In genomic region chr2:43408784-43409160, GRCh38 we compare ENCODE assay signal across 28 cellular contexts.
DNase-seq lines count a peak whose midpoint lies in the region; ATAC-seq, FAIRE-seq and TF ChIP-seq lines count a peak whose summit lies in the region.
"Had no signal": no experiment of that assay in that cellular context is flagged by ENCODE, and none has a peak within 500 bp of the region (broad histone marks: within the 10 kb centered on the region; RNA-seq: fewer than 3 reads in every experiment).

No MANE protein-coding gene starts in this region.

- no peak overlapping the region for H2AFZ ChIP-seq in Karpas-422 (ENCODE audit: low read length)

- CTCF ChIA-PET in activated B cell treated with CpG ODN at 0.5 μM for 24 hours (lab: Charles Lee), result interaction anchor here (0.8 to 2.0 kb wide), 3 partner anchors 18 to 76 kb away, joined by 3 to 5 read pairs (median 4); no protein-coding TSS in a partner anchor

- peaks cover 6% of the 10 kb centered on the region for H3K36me3 Mint-ChIP-seq in activated B cell treated with CpG ODN at 0.5 μM for 24 hours (ENCODE audit: low read depth)

- FAIRE-seq in GM19239 (lab: Jason Lieb, UNC), result peak; percentile 70

- H3K27me3 Mint-ChIP-seq in activated B cell treated with CpG ODN at 0.5 μM for 24 hours, result no peaks in the 10 kb centered on the region
- H3K27me3 Mint-ChIP-seq: activated naive CD8-positive, alpha-beta T cell treated with anti-CD3 and anti-CD28 coated beads for 36 hours; CD4-positive, CD25-positive, alpha-beta regulatory T cell; stimulated activated naive B cell treated with anti-CD40 and anti-IgM and Interleukin-4, amounts not matched to agents 10 μg/mL and 1 μg/mL and 100 μg/mL, for 72 hours had no signal

- peak; percentile 7 for ATAC-seq in activated B cell treated with CpG ODN at 0.5 μM for 24 hours (ENCODE audit: low read depth)
- ATAC-seq: activated CD8-positive, alpha-beta T cell treated with anti-CD3 and anti-CD28 coated beads, Interleukin-2, amount 10 ng/mL, durations not matched to agents 7 days and 5 days; foreskin keratinocyte had no signal

- 0 out of 2 replicates have a peak, but pooled peaks cover 5% of the 10 kb centered on the region for H3K36me3 ChIP-seq in Karpas-422 (ENCODE audit: insufficient read depth, low read length)
- peaks cover 0 to under 1% (median 0%) of the 10 kb centered on the region in 6 donors for H3K36me3 ChIP-seq in spleen
- H3K36me3 ChIP-seq: cardiac muscle cell, heart right ventricle, right lobe of liver, upper lobe of right lung had no signal

- intact Hi-C loops in activated B cell treated with CpG ODN at 0.5 μM for 24 hours (cut with micrococcal nuclease), result loop anchor here (1.0 to 10.0 kb wide), 3 partner anchors 18 to 274 kb away; no protein-coding TSS in a partner anchor
- intact Hi-C loops in spleen (cut with DNase I; ENCODE audit: low total_unique reads), result no loop called here

- H3K9me3 Mint-ChIP-seq in activated B cell treated with CpG ODN at 0.5 μM for 24 hours, result no peaks in the 10 kb centered on the region
- H3K9me3 Mint-ChIP-seq: activated naive CD8-positive, alpha-beta T cell treated with anti-CD3 and anti-CD28 coated beads for 36 hours; CD4-positive, CD25-positive, alpha-beta regulatory T cell; endodermal cell; stimulated activated naive B cell treated with anti-CD40 and anti-IgM and Interleukin-4, amounts not matched to agents 10 μg/mL and 1 μg/mL and 100 μg/mL, for 72 hours; T-helper 1 cell treated with Interleukin-12 subunit alpha and Interleukin-12 subunit beta and Interleukin-4 antibody, amounts not matched to agents 30 μg/mL and 1 μg/mL, for 36 hours had no signal

- H3K4me1 Mint-ChIP-seq in activated B cell treated with CpG ODN at 0.5 μM for 24 hours, result peaks cover 27% of the 10 kb centered on the region
- H3K4me1 Mint-ChIP-seq: activated naive CD8-positive, alpha-beta T cell treated with anti-CD3 and anti-CD28 coated beads for 36 hours had no signal

- H3K9ac ChIP-seq in Karpas-422 (ENCODE audit: low read length), result no peak overlapping the region
- H3K9ac ChIP-seq: SK-N-SH had no signal

- DNase-seq in GM19239 (ENCODE audit: insufficient read length, low spot score) (no peak), Karpas-422 (no peak), activated B cell treated with CpG ODN at 0.5 μM for 24 hours (no peak), spleen (no peak), CD1c-positive myeloid dendritic cell (ENCODE audit: extremely low spot score) (no peak), GM19238 (ENCODE audit: insufficient read length, low spot score) (no peak), NOMO-1 treated with DMSO at 0.1 percent for 48 hours (lab: John Stamatoyannopoulos, UW; ENCODE audit: unreplicated experiment) (no peak)
- DNase-seq: activated CD8-positive, alpha-beta T cell treated with anti-CD3 and anti-CD28 coated beads, Interleukin-2, amount 10 ng/mL, durations not matched to agents 7 days and 5 days; activated naive CD8-positive, alpha-beta T cell treated with anti-CD3 and anti-CD28 coated beads for 36 hours; aorta; CD4-positive, CD25-positive, alpha-beta regulatory T cell; DMS 273 treated with DMSO at 0.1 percent for 48 hours; endodermal cell; foreskin keratinocyte; H7; heart right ventricle; NCI-H1092; NCI-H187 treated with DMSO at 0.1 percent for 48 hours; posterior cingulate gyrus; right lobe of liver; SK-N-SH; stimulated activated CD4-positive, alpha-beta T cell treated with anti-CD3 and anti-CD28 coated beads, Interleukin-4, amount 100 ng/mL, for 4 hours; stimulated activated naive B cell treated with anti-CD40 and anti-IgM and Interleukin-4, amounts not matched to agents 10 μg/mL and 1 μg/mL and 100 μg/mL, for 72 hours; upper lobe of right lung had no signal

- TF ChIP-seq CTCF in activated B cell treated with CpG ODN at 0.5 μM for 24 hours (IDR thresholded peaks at IDR 0.05) (no peak), spleen (IDR thresholded peaks at IDR 0.05 in 8 of 11, conservative IDR thresholded peaks at IDR 0.05 in 3 of 11) (no peak)

- peak overlapping the region; percentile 81 for H3K27ac Mint-ChIP-seq in activated B cell treated with CpG ODN at 0.5 μM for 24 hours
- H3K27ac Mint-ChIP-seq: activated CD8-positive, alpha-beta T cell treated with anti-CD3 and anti-CD28 coated beads, Interleukin-2, amount 10 ng/mL, durations not matched to agents 7 days and 5 days; activated naive CD8-positive, alpha-beta T cell treated with anti-CD3 and anti-CD28 coated beads for 36 hours; CD4-positive, CD25-positive, alpha-beta regulatory T cell; endodermal cell; stimulated activated naive B cell treated with anti-CD40 and anti-IgM and Interleukin-4, amounts not matched to agents 10 μg/mL and 1 μg/mL and 100 μg/mL, for 72 hours; T-helper 1 cell treated with Interleukin-12 subunit alpha and Interleukin-12 subunit beta and Interleukin-4 antibody, amounts not matched to agents 30 μg/mL and 1 μg/mL, for 36 hours had no signal

- no peaks in the 10 kb centered on the region for H3K9me2 ChIP-seq in Karpas-422 (replicated peaks; ENCODE audit: insufficient read depth, low read length)
- H3K9me2 ChIP-seq: SK-N-SH had no signal

- no peak for TF ChIP-seq POLR2A in spleen (IDR thresholded peaks at IDR 0.05)

- H3K27ac ChIP-seq in Karpas-422 (ENCODE audit: low read length) (peak overlapping the region; percentile 70), spleen (peak overlapping the region in 7 of 8 donors; percentile 70 to 85 (median 77))
- H3K27ac ChIP-seq: cardiac muscle cell, foreskin keratinocyte, right lobe of liver, RWPE1 had no signal

- no peaks in the 10 kb centered on the region for H3K9me3 ChIP-seq in Karpas-422 (ENCODE audit: low read length)
- no peaks in the 10 kb centered on the region for H3K9me3 ChIP-seq in spleen
- H3K9me3 ChIP-seq: heart right ventricle, right lobe of liver, SK-N-SH, upper lobe of right lung had no signal

- H3K4me3 ChIP-seq in Karpas-422 (ENCODE audit: low read length) (no peak overlapping the region), spleen (no peak overlapping the region)
- H3K4me3 ChIP-seq: cardiac muscle cell, heart right ventricle, lung, right lobe of liver, upper lobe of right lung had no signal

- POLR2A ChIA-PET in activated B cell treated with CpG ODN at 0.5 μM for 24 hours (lab: Charles Lee), result interaction anchor here (1.0 to 1.5 kb wide), 3 partner anchors 15 to 21 kb away, joined by 5 to 8 read pairs (median 5); no protein-coding TSS in a partner anchor

- no peaks in the 10 kb centered on the region for H4K20me1 ChIP-seq in Karpas-422 (ENCODE audit: insufficient read depth, low read depth, low read length)

- H3K4me1 ChIP-seq in Karpas-422 (ENCODE audit: low read length), result peaks cover 90% of the 10 kb centered on the region
- peaks cover 0 to 52% (median 27%) of the 10 kb centered on the region in 6 donors for H3K4me1 ChIP-seq in spleen
- H3K4me1 ChIP-seq: right lobe of liver had no signal

- H3K27me3 ChIP-seq in Karpas-422 (ENCODE audit: low read length) (no peaks in the 10 kb centered on the region), spleen (replicated peaks in 1 of 7) (no peaks in the 10 kb centered on the region)
- H3K27me3 ChIP-seq: cardiac muscle cell, foreskin keratinocyte, heart right ventricle, right lobe of liver, upper lobe of right lung had no signal

- no peaks in the 10 kb centered on the region for H3K79me2 ChIP-seq in Karpas-422 (ENCODE audit: low read length)

- no peak overlapping the region for H3K4me3 Mint-ChIP-seq in activated B cell treated with CpG ODN at 0.5 μM for 24 hours
- H3K4me3 Mint-ChIP-seq: activated CD8-positive, alpha-beta T cell treated with anti-CD3 and anti-CD28 coated beads, Interleukin-2, amount 10 ng/mL, durations not matched to agents 7 days and 5 days; activated naive CD8-positive, alpha-beta T cell treated with anti-CD3 and anti-CD28 coated beads for 36 hours; CD4-positive, CD25-positive, alpha-beta regulatory T cell; endodermal cell; stimulated activated naive B cell treated with anti-CD40 and anti-IgM and Interleukin-4, amounts not matched to agents 10 μg/mL and 1 μg/mL and 100 μg/mL, for 72 hours; T-helper 1 cell treated with Interleukin-12 subunit alpha and Interleukin-12 subunit beta and Interleukin-4 antibody, amounts not matched to agents 30 μg/mL and 1 μg/mL, for 36 hours had no signal

- H3K4me2 ChIP-seq in Karpas-422 (ENCODE audit: low read depth, low read length, poor library complexity, severe bottlenecking), result peak overlapping the region; percentile 65
- H3K4me2 ChIP-seq: SK-N-SH had no signal
